Comparison of ENCODE assay signal across 22 cellular contexts in the genomic region with DNA sequence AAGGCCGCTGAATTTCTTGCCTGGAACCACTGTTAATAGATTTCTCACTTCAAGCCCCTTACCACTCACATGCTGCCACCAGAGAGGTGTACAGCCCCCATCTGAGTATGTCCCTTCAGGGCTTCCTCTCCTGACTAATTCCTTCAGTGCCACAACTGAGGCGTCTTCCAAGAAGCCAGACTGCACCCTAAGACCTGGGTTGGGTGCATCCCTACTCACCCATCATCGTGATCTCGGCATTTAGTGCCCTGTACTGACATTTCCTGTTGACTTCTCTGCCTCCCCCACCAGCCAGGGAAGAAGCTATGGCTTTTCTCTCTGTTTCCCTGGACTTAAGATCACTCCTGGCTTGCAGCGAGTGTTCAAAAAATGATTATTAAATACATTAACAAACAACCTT. TPM values are rescaled to one million over a fixed set of nuclear protein-coding genes. Genes with fewer than 3 reads are reported as not detected.
A peak's percentile ranks its signal among the peaks of the same experiment; 100 is the strongest.
DNase-seq lines count a peak whose midpoint lies in the region; ATAC-seq and TF ChIP-seq lines count a peak whose summit lies in the region.
"Had no signal": no experiment of that assay in that cellular context is flagged by ENCODE, and none has a peak within 500 bp of the region (broad histone marks: within the 10 kb centered on the region; RNA-seq: fewer than 3 reads in every experiment).

No MANE protein-coding gene starts in this region.

- peak overlapping the region; percentile 96 for H3K27ac Mint-ChIP-seq in activated T-cell treated with anti-CD3 and anti-CD28 coated beads, Interleukin-2, amount 50 U/mL, for 72 hours
- H3K27ac Mint-ChIP-seq in activated naive CD8-positive, alpha-beta T cell treated with anti-CD3 and anti-CD28 coated beads for 36 hours, result peak overlapping the region; percentile 86
- peak overlapping the region; percentile 63 for H3K27ac Mint-ChIP-seq in stimulated activated effector memory CD8-positive, alpha-beta T cell treated with anti-CD3 and anti-CD28 coated beads, Interleukin-12 subunit alpha, Interleukin-12 subunit beta, amount 100 ng/mL, for 72 hours
- H3K27ac Mint-ChIP-seq: mesothelial cell of epicardium, neural progenitor cell had no signal

- peak overlapping the region; percentile 33 to 73 for H3K4me3 Mint-ChIP-seq in activated T-cell treated with anti-CD3 and anti-CD28 coated beads, Interleukin-2, amount 50 U/mL, for 72 hours
- H3K4me3 Mint-ChIP-seq in activated naive CD8-positive, alpha-beta T cell treated with anti-CD3 and anti-CD28 coated beads for 36 hours, result no peak overlapping the region
- H3K4me3 Mint-ChIP-seq in stimulated activated effector memory CD8-positive, alpha-beta T cell treated with anti-CD3 and anti-CD28 coated beads, Interleukin-12 subunit alpha, Interleukin-12 subunit beta, amount 100 ng/mL, for 72 hours, result peak overlapping the region; percentile 45
- H3K4me3 Mint-ChIP-seq: mesothelial cell of epicardium, neural progenitor cell had no signal

- TF ChIP-seq CTCF in A673 (conservative IDR thresholded peaks at IDR 0.05; ENCODE audit: low read depth, low read length), result no peak

- no peaks in the 10 kb centered on the region for H3K9me3 ChIP-seq in A673 (ENCODE audit: low read depth, low read length, poor library complexity, severe bottlenecking)
- H3K9me3 ChIP-seq: BLaER1 treated with 17β-estradiol and CSF1 and Interleukin-3, amounts not matched to agents 10 nM and 100 nM; heart right ventricle had no signal

- CTCF ChIA-PET in A673 (lab: Charles Lee), result interaction anchor here (0.7 kb wide), 1 partner anchor 15 kb away, joined by 4 read pairs; no protein-coding TSS in a partner anchor

- ATAC-seq in activated T-cell treated with anti-CD3 and anti-CD28 coated beads, Interleukin-2, amount 50 U/mL, for 72 hours (replicated peaks in 1 of 2), result peak; percentile 24 to 29
- peak; percentile 54 for ATAC-seq in stimulated activated effector memory CD8-positive, alpha-beta T cell treated with anti-CD3 and anti-CD28 coated beads, Interleukin-12 subunit alpha, Interleukin-12 subunit beta, amount 100 ng/mL, for 72 hours
- no peak for ATAC-seq in GM21786 (IDR thresholded peaks at IDR 0.05; ENCODE audit: unreplicated experiment)
- ATAC-seq: heart right ventricle, left lobe of liver had no signal

- no peaks in the 10 kb centered on the region for H3K4me1 ChIP-seq in A673 (ENCODE audit: insufficient read depth, low read length, poor library complexity, severe bottlenecking)
- H3K4me1 ChIP-seq: BLaER1 treated with 17β-estradiol and CSF1 and Interleukin-3, amounts not matched to agents 10 nM and 100 nM; heart right ventricle; neural progenitor cell had no signal

- no peaks in the 10 kb centered on the region for H3K27me3 ChIP-seq in A673 (replicated peaks; ENCODE audit: insufficient read depth, low read depth, low read length, poor library complexity)
- H3K27me3 ChIP-seq: BLaER1 treated with 17β-estradiol and CSF1 and Interleukin-3, amounts not matched to agents 10 nM and 100 nM; neural progenitor cell had no signal

- intact Hi-C loops in A673 (cut with micrococcal nuclease; ENCODE audit: unreplicated experiment), result no loop called here

- peaks cover 48% of the 10 kb centered on the region for H3K4me1 Mint-ChIP-seq in activated T-cell treated with anti-CD3 and anti-CD28 coated beads, Interleukin-2, amount 50 U/mL, for 72 hours (ENCODE audit: low read depth)
- H3K4me1 Mint-ChIP-seq in activated naive CD8-positive, alpha-beta T cell treated with anti-CD3 and anti-CD28 coated beads for 36 hours, result peaks cover 29% of the 10 kb centered on the region
- H3K4me1 Mint-ChIP-seq in stimulated activated effector memory CD8-positive, alpha-beta T cell treated with anti-CD3 and anti-CD28 coated beads, Interleukin-12 subunit alpha, Interleukin-12 subunit beta, amount 100 ng/mL, for 72 hours, result peaks cover 45% of the 10 kb centered on the region
- H3K4me1 Mint-ChIP-seq: mesothelial cell of epicardium, neural progenitor cell had no signal

- H3K36me3 ChIP-seq in A673 (ENCODE audit: insufficient read depth, low read length, poor library complexity, severe bottlenecking), result no peaks in the 10 kb centered on the region
- H3K36me3 ChIP-seq: neural progenitor cell had no signal

- H3K9me3 Mint-ChIP-seq in activated T-cell treated with anti-CD3 and anti-CD28 coated beads, Interleukin-2, amount 50 U/mL, for 72 hours, result no peaks in the 10 kb centered on the region
- H3K9me3 Mint-ChIP-seq in activated naive CD8-positive, alpha-beta T cell treated with anti-CD3 and anti-CD28 coated beads for 36 hours, result no peaks in the 10 kb centered on the region
- no peaks in the 10 kb centered on the region for H3K9me3 Mint-ChIP-seq in stimulated activated effector memory CD8-positive, alpha-beta T cell treated with anti-CD3 and anti-CD28 coated beads, Interleukin-12 subunit alpha, Interleukin-12 subunit beta, amount 100 ng/mL, for 72 hours
- H3K9me3 Mint-ChIP-seq: neural progenitor cell had no signal

- peaks cover 0 to 2% of the 10 kb centered on the region in 2 donors for H3K36me3 Mint-ChIP-seq in activated T-cell treated with anti-CD3 and anti-CD28 coated beads, Interleukin-2, amount 50 U/mL, for 72 hours (ENCODE audit: insufficient read depth in 2 of 2)
- peaks cover 2% of the 10 kb centered on the region for H3K36me3 Mint-ChIP-seq in activated naive CD8-positive, alpha-beta T cell treated with anti-CD3 and anti-CD28 coated beads for 36 hours
- H3K36me3 Mint-ChIP-seq in stimulated activated effector memory CD8-positive, alpha-beta T cell treated with anti-CD3 and anti-CD28 coated beads, Interleukin-12 subunit alpha, Interleukin-12 subunit beta, amount 100 ng/mL, for 72 hours, result peaks cover 27% of the 10 kb centered on the region
- H3K36me3 Mint-ChIP-seq: neural progenitor cell had no signal

- POLR2A ChIA-PET in A673 (lab: Charles Lee; ENCODE audit: low non-redundant PET), result no interaction called here

- H3K27ac ChIP-seq in A673 (ENCODE audit: low read depth, low read length, poor library complexity, severe bottlenecking), result no peak overlapping the region
- H3K27ac ChIP-seq: BLaER1 treated with 17β-estradiol and CSF1 and Interleukin-3, amounts not matched to agents 10 nM and 100 nM; heart right ventricle; neural progenitor cell had no signal

- BruUV-seq in A673 (replicated peaks; lab: Mats Ljungman, UMichigan), result no TSS peak

- no peak overlapping the region for H3K4me3 ChIP-seq in A673 (ENCODE audit: low read depth, low read length, poor library complexity, severe bottlenecking)
- H3K4me3 ChIP-seq: BLaER1 treated with 17β-estradiol and CSF1 and Interleukin-3, amounts not matched to agents 10 nM and 100 nM; heart right ventricle; neural progenitor cell had no signal

- no peak for DNase-seq in activated T-cell treated with anti-CD3 and anti-CD28 coated beads, Interleukin-2, amount 50 U/mL, for 72 hours
- DNase-seq in activated T-cell treated with anti-CD3 and anti-CD28 coated beads, Interleukin-2, amount 50 U/mL, for 1 hour, result no peak
- DNase-seq in M059J (ENCODE audit: low read depth) (peak; percentile 7), A673 (ENCODE audit: low spot score) (no peak), D341Med (ENCODE audit: low spot score) (no peak)
- DNase-seq in activated naive CD8-positive, alpha-beta T cell treated with anti-CD3 and anti-CD28 coated beads for 36 hours, result no peak
- no peak for DNase-seq in stimulated activated effector memory CD8-positive, alpha-beta T cell treated with anti-CD3 and anti-CD28 coated beads, Interleukin-12 subunit alpha, Interleukin-12 subunit beta, amount 100 ng/mL, for 72 hours (ENCODE audit: low spot score in 2 of 2)
- DNase-seq: ACHN; activated CD4-positive, alpha-beta T cell treated with anti-CD3 and anti-CD28 coated beads for 1 hour; dermis blood vessel endothelial cell; heart right ventricle; NCI-H1092 treated with DMSO at 0.1 percent for 48 hours; NCI-H2081; NCI-H446; small intestine; stimulated activated CD4-positive, alpha-beta T cell treated with anti-CD3 and anti-CD28 coated beads, Interleukin-4, amount 100 ng/mL, for 24 hours; substantia nigra had no signal

- H3K27me3 Mint-ChIP-seq in activated T-cell treated with anti-CD3 and anti-CD28 coated beads, Interleukin-2, amount 50 U/mL, for 72 hours (ENCODE audit: low read depth), result peaks cover 9% of the 10 kb centered on the region
- no peaks in the 10 kb centered on the region for H3K27me3 Mint-ChIP-seq in activated naive CD8-positive, alpha-beta T cell treated with anti-CD3 and anti-CD28 coated beads for 36 hours

RNA-seq across cellular contexts. Expression of a gene that starts 40.4 kb away (rescaled TPM):
- total RNA-seq in activated T-cell treated with anti-CD3 and anti-CD28 coated beads, Interleukin-2, amount 50 U/mL, for 72 hours, result under 1 TPM; 0.70 to 0.83 TPM
- total RNA-seq in M059J (2014; rRNA removed; shearing (Covaris generic)), result not detected in 2 replicates
- 1 to 10 TPM; 1.1 to 1.5 TPM for total RNA-seq in activated naive CD8-positive, alpha-beta T cell treated with anti-CD3 and anti-CD28 coated beads for 36 hours
- 0.06 and 0.35 TPM in 2 replicates for total RNA-seq in A673 (2021)
